In the genomic region with DNA sequence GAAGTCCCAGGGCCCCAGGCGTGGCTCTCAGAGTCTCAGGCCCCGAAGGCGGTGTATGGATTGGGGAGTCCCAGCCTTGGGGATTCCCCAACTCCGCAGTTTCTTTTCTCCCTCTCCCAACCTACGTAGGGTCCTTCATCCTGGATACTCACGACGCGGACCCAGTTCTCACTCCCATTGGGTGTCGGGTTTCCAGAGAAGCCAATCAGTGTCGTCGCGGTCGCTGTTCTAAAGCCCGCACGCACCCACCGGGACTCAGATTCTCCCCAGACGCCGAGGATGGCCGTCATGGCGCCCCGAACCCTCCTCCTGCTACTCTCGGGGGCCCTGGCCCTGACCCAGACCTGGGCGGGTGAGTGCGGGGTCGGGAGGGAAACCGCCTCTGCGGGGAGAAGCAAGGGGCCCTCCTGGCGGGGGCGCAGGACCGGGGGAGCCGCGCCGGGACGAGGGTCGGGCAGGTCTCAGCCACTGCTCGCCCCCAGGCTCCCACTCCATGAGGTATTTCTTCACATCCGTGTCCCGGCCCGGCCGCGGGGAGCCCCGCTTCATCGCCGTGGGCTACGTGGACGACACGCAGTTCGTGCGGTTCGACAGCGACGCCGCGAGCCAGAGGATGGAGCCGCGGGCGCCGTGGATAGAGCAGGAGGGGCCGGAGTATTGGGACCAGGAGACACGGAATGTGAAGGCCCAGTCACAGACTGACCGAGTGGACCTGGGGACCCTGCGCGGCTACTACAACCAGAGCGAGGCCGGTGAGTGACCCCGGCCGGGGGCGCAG, we compare ENCODE assay signal across 8 cellular contexts. TPM values are rescaled to one million over a fixed set of nuclear protein-coding genes. Genes with fewer than 3 reads are reported as not detected.
DNase-seq lines count a peak whose midpoint lies in the region; ATAC-seq and TF ChIP-seq lines count a peak whose summit lies in the region.

A gene (plus strand): TSS at position 258 of the 778 bp plus-strand sequence. CDS start 22 bp downstream, at position 280.

- no peaks in the 10 kb centered on the region for H3K9me3 Mint-ChIP-seq in activated naive CD4-positive, alpha-beta T cell treated with anti-CD3 and anti-CD28 coated beads, Interleukin-2, amount 50 U/mL, for 72 hours

- no peaks in the 10 kb centered on the region for H3K9me3 ChIP-seq in suprapubic skin

- TF ChIP-seq CTCF in suprapubic skin (IDR thresholded peaks at IDR 0.05) = no peak

- TF ChIP-seq POLR2A in suprapubic skin (IDR thresholded peaks at IDR 0.05) = peak; percentile 85 to 94

- H3K36me3 Mint-ChIP-seq in activated naive CD4-positive, alpha-beta T cell treated with anti-CD3 and anti-CD28 coated beads, Interleukin-2, amount 50 U/mL, for 72 hours = peaks cover 53 to 58% of the 10 kb centered on the region in 2 donors

- peak within 1 kb of the TSS; percentile 76 for H3K4me3 ChIP-seq in GM08714 (ENCODE audit: low read length)
- H3K4me3 ChIP-seq in suprapubic skin = peak within 1 kb of the TSS; percentile 65

- TF ChIP-seq EP300 in suprapubic skin (IDR thresholded peaks at IDR 0.05) = no peak

- peaks cover 11% of the 10 kb centered on the region for H3K4me1 ChIP-seq in suprapubic skin

- no peaks in the 10 kb centered on the region for H3K27me3 ChIP-seq in suprapubic skin

- WGBS in suprapubic skin = 0% methylated on average over 31 of the region's 68 CpGs

- peak within 1 kb of the TSS; percentile 87 for H3K27ac ChIP-seq in suprapubic skin

- H3K36me3 ChIP-seq in suprapubic skin = peaks cover 11% of the 10 kb centered on the region

- peak; percentile 91 for ATAC-seq in HG02588 (IDR thresholded peaks at IDR 0.05; ENCODE audit: unreplicated experiment)
- ATAC-seq in activated naive CD4-positive, alpha-beta T cell treated with anti-CD3 and anti-CD28 coated beads, Interleukin-2, amount 50 U/mL, for 72 hours = peak; percentile 89 to 93

- DNase-seq in NCI-H1092 (lab: John Stamatoyannopoulos, UW) = peak; percentile 84
- peak; percentile 91 for DNase-seq in SKM-1 (lab: John Stamatoyannopoulos, UW; ENCODE audit: unreplicated experiment)
- peak; percentile 87 to 93 for DNase-seq in activated naive CD4-positive, alpha-beta T cell treated with anti-CD3 and anti-CD28 coated beads, Interleukin-2, amount 50 U/mL, for 72 hours (ENCODE audit: low spot score in 2 of 2)
- peak; percentile 80 for DNase-seq in glomerular endothelial cell (ENCODE audit: extremely low read depth, low read depth, low spot score)
- DNase-seq in occipital lobe (lab: John Stamatoyannopoulos, UW) = peak; percentile 86
- DNase-seq in suprapubic skin (ENCODE audit: low spot score in 2 of 2) = peak; percentile 98

- peak within 1 kb of the TSS; percentile 99 to 100 for H3K27ac Mint-ChIP-seq in activated naive CD4-positive, alpha-beta T cell treated with anti-CD3 and anti-CD28 coated beads, Interleukin-2, amount 50 U/mL, for 72 hours

RNA-seq across cellular contexts. Expression of the gene that starts here (rescaled TPM):
- total RNA-seq in activated naive CD4-positive, alpha-beta T cell treated with anti-CD3 and anti-CD28 coated beads, Interleukin-2, amount 50 U/mL, for 72 hours = 1,000 to 10,000 TPM; 1,088 to 2,034 TPM
- total RNA-seq in glomerular endothelial cell (625 and 1,826 TPM in 2 replicates), occipital lobe (46.6 TPM), suprapubic skin (100 to 1,000 TPM; 455 to 546 (median 499) TPM)

Comparison
In these comparisons a context has a peak if more than half of its experiments do, and no peak if none do; other contexts are left out.
1. Peak in every context shown above with its lines: DNase-seq, ATAC-seq, H3K4me3 ChIP-seq and H3K27ac ChIP-seq.